1 cellular context compared by ENCODE assay signal in the genomic region with DNA sequence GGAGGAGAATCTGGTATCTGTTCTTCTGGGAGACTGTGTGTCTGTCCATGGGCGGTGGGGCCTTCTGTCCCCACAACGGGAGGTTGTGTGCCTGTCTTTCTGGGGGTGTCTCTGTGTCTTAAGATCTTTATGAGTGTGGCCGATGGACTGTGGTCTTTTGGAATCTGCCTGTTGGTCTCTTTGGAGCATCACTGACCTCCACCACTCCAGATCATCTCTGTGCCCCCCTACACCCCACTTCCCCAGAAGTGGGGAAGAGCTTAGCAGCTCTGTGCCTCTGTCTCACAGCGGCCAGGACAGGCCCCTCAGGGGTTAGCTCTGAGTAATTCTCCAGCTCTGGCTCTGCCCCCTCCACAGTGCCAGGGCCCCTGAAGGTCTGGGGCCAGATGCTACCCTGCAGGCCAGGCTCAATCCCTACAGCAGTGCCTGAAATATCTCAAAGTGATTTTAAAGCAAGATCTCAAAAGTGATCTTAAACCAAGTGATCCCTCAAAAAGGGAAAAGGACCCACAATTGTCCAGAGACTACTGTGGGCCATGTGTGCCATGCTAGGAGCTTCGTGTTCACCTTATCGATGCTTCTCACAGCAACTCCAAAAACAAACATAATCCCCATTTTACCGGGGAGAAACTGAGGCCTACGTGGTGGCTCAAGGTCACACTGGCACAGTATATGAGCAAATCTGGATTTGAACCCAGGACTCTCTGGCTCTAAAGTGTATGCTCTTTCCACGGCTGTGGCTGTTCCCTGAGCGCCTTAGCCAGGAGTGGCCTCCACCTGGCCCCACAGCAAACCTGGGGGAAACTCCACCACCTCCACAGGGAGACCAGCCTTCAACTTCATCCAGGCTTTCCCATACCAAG.
A peak's percentile ranks its signal among the peaks of the same experiment; 100 is the strongest.
TF ChIP-seq lines count a peak whose summit lies in the region.

No MANE protein-coding gene starts in this region.

TF ChIP-seq in K562, 482 proteins besides CTCF, POLR2A, EP300 and RAD21 (continued from another document and continues in another):
- TF ChIP-seq, protein P1, sequence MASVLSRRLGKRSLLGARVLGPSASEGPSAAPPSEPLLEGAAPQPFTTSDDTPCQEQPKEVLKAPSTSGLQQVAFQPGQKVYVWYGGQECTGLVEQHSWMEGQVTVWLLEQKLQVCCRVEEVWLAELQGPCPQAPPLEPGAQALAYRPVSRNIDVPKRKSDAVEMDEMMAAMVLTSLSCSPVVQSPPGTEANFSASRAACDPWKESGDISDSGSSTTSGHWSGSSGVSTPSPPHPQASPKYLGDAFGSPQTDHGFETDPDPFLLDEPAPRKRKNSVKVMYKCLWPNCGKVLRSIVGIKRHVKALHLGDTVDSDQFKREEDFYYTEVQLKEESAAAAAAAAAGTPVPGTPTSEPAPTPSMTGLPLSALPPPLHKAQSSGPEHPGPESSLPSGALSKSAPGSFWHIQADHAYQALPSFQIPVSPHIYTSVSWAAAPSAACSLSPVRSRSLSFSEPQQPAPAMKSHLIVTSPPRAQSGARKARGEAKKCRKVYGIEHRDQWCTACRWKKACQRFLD (CRISPR knock-in tag; IDR thresholded peaks at IDR 0.05): no peak
- TF ChIP-seq DPF2 (IDR thresholded peaks at IDR 0.05) (peak; percentile 32; the same call in 1 of the 2 replicates), RBM25 (IDR thresholded peaks at IDR 0.05; ENCODE audit: low read depth, low read length, severe bottlenecking) (no peak), HEY1 (CRISPR knock-in tag; IDR thresholded peaks at IDR 0.05; ENCODE audit: borderline replicate concordance) (no peak), RNF2 (IDR thresholded peaks at IDR 0.05) (no peak), POLR2AphosphoS2 (IDR thresholded peaks at IDR 0.05; ENCODE audit: low read length) (no peak), HMG20A (CRISPR knock-in tag; conservative IDR thresholded peaks at IDR 0.05) (no peak), ARID1B (IDR thresholded peaks at IDR 0.05) (peak; percentile 38; the same call in 1 of the 2 replicates), MAFG (tag; conservative IDR thresholded peaks at IDR 0.05) (0 out of 2 replicates have a peak, but pooled peaks have one; percentile 4), EZH2 (IDR thresholded peaks at IDR 0.05; ENCODE audit: borderline replicate concordance, low read depth, low read length) (no peak), HDAC2 (IDR thresholded peaks at IDR 0.05) (peak; percentile 51), ETV6 (IDR thresholded peaks at IDR 0.05; ENCODE audit: borderline replicate concordance in 1 of 2, low read depth in 2 of 2, low read length in 1 of 2) (no peak), ETV6 (CRISPR knock-in tag; IDR thresholded peaks at IDR 0.05; ENCODE audit: borderline replicate concordance) (no peak), TOE1 (IDR thresholded peaks at IDR 0.05; ENCODE audit: borderline replicate concordance) (no peak), TOE1 (CRISPR knock-in tag; IDR thresholded peaks at IDR 0.05; ENCODE audit: borderline replicate concordance, low read depth) (no peak), SUPT5H (IDR thresholded peaks at IDR 0.05) (0 out of 2 replicates have a peak, but pooled peaks have one; percentile 62), HDAC6 (IDR thresholded peaks at IDR 0.05; ENCODE audit: low read depth, low read length) (no peak), BRD9 (IDR thresholded peaks at IDR 0.05; ENCODE audit: low read depth, partially characterized antibody) (peak; percentile 75), ZNF316 (IDR thresholded peaks at IDR 0.05) (0 out of 2 replicates have a peak, but pooled peaks have one; percentile 1), ETV5 (CRISPR knock-in tag; IDR thresholded peaks at IDR 0.05; ENCODE audit: low read depth) (0 out of 2 replicates have a peak, but pooled peaks have one; percentile 41), PHF20 (IDR thresholded peaks at IDR 0.05; ENCODE audit: partially characterized antibody) (no peak), ZC3H11A (IDR thresholded peaks at IDR 0.05; ENCODE audit: low read depth, low read length) (no peak), KDM4B (IDR thresholded peaks at IDR 0.05; ENCODE audit: borderline replicate concordance in 2 of 2, low read depth in 1 of 2) (no peak), ILK (tag; IDR thresholded peaks at IDR 0.05; ENCODE audit: borderline replicate concordance, low read depth) (no peak), MAZ (CRISPR knock-in tag; conservative IDR thresholded peaks at IDR 0.05 in 1 of 2, IDR thresholded peaks at IDR 0.05 in 1 of 2) (no peak; a peak in 1 of 4 replicates), DMBX1 (CRISPR knock-in tag; IDR thresholded peaks at IDR 0.05; ENCODE audit: borderline replicate concordance) (no peak)
- TF ChIP-seq, protein P2, sequence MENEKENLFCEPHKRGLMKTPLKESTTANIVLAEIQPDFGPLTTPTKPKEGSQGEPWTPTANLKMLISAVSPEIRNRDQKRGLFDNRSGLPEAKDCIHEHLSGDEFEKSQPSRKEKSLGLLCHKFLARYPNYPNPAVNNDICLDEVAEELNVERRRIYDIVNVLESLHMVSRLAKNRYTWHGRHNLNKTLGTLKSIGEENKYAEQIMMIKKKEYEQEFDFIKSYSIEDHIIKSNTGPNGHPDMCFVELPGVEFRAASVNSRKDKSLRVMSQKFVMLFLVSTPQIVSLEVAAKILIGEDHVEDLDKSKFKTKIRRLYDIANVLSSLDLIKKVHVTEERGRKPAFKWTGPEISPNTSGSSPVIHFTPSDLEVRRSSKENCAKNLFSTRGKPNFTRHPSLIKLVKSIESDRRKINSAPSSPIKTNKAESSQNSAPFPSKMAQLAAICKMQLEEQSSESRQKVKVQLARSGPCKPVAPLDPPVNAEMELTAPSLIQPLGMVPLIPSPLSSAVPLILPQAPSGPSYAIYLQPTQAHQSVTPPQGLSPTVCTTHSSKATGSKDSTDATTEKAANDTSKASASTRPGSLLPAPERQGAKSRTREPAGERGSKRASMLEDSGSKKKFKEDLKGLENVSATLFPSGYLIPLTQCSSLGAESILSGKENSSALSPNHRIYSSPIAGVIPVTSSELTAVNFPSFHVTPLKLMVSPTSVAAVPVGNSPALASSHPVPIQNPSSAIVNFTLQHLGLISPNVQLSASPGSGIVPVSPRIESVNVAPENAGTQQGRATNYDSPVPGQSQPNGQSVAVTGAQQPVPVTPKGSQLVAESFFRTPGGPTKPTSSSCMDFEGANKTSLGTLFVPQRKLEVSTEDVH (IDR thresholded peaks at IDR 0.05; ENCODE audit: low read depth, partially characterized antibody): peak; percentile 33
- TF ChIP-seq, protein P3, sequence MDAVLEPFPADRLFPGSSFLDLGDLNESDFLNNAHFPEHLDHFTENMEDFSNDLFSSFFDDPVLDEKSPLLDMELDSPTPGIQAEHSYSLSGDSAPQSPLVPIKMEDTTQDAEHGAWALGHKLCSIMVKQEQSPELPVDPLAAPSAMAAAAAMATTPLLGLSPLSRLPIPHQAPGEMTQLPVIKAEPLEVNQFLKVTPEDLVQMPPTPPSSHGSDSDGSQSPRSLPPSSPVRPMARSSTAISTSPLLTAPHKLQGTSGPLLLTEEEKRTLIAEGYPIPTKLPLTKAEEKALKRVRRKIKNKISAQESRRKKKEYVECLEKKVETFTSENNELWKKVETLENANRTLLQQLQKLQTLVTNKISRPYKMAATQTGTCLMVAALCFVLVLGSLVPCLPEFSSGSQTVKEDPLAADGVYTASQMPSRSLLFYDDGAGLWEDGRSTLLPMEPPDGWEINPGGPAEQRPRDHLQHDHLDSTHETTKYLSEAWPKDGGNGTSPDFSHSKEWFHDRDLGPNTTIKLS (IDR thresholded peaks at IDR 0.05; ENCODE audit: borderline replicate concordance, low read depth): no peak
- TF ChIP-seq, protein P4, sequence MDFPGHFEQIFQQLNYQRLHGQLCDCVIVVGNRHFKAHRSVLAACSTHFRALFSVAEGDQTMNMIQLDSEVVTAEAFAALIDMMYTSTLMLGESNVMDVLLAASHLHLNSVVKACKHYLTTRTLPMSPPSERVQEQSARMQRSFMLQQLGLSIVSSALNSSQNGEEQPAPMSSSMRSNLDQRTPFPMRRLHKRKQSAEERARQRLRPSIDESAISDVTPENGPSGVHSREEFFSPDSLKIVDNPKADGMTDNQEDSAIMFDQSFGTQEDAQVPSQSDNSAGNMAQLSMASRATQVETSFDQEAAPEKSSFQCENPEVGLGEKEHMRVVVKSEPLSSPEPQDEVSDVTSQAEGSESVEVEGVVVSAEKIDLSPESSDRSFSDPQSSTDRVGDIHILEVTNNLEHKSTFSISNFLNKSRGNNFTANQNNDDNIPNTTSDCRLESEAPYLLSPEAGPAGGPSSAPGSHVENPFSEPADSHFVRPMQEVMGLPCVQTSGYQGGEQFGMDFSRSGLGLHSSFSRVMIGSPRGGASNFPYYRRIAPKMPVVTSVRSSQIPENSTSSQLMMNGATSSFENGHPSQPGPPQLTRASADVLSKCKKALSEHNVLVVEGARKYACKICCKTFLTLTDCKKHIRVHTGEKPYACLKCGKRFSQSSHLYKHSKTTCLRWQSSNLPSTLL (IDR thresholded peaks at IDR 0.05): no peak
- TF ChIP-seq, protein P5, sequence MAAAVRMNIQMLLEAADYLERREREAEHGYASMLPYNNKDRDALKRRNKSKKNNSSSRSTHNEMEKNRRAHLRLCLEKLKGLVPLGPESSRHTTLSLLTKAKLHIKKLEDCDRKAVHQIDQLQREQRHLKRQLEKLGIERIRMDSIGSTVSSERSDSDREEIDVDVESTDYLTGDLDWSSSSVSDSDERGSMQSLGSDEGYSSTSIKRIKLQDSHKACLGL (CRISPR knock-in tag; IDR thresholded peaks at IDR 0.05; ENCODE audit: borderline replicate concordance, poor library complexity, severe bottlenecking): no peak
- TF ChIP-seq, protein P6, sequence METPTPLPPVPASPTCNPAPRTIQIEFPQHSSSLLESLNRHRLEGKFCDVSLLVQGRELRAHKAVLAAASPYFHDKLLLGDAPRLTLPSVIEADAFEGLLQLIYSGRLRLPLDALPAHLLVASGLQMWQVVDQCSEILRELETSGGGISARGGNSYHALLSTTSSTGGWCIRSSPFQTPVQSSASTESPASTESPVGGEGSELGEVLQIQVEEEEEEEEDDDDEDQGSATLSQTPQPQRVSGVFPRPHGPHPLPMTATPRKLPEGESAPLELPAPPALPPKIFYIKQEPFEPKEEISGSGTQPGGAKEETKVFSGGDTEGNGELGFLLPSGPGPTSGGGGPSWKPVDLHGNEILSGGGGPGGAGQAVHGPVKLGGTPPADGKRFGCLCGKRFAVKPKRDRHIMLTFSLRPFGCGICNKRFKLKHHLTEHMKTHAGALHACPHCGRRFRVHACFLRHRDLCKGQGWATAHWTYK (CRISPR knock-in tag; IDR thresholded peaks at IDR 0.05): 0 out of 2 replicates have a peak, but pooled peaks have one; percentile 49
- TF ChIP-seq, protein P7, sequence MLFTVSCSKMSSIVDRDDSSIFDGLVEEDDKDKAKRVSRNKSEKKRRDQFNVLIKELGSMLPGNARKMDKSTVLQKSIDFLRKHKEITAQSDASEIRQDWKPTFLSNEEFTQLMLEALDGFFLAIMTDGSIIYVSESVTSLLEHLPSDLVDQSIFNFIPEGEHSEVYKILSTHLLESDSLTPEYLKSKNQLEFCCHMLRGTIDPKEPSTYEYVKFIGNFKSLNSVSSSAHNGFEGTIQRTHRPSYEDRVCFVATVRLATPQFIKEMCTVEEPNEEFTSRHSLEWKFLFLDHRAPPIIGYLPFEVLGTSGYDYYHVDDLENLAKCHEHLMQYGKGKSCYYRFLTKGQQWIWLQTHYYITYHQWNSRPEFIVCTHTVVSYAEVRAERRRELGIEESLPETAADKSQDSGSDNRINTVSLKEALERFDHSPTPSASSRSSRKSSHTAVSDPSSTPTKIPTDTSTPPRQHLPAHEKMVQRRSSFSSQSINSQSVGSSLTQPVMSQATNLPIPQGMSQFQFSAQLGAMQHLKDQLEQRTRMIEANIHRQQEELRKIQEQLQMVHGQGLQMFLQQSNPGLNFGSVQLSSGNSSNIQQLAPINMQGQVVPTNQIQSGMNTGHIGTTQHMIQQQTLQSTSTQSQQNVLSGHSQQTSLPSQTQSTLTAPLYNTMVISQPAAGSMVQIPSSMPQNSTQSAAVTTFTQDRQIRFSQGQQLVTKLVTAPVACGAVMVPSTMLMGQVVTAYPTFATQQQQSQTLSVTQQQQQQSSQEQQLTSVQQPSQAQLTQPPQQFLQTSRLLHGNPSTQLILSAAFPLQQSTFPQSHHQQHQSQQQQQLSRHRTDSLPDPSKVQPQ (CRISPR knock-in tag; IDR thresholded peaks at IDR 0.05; ENCODE audit: borderline replicate concordance): no peak
- TF ChIP-seq, protein P8, sequence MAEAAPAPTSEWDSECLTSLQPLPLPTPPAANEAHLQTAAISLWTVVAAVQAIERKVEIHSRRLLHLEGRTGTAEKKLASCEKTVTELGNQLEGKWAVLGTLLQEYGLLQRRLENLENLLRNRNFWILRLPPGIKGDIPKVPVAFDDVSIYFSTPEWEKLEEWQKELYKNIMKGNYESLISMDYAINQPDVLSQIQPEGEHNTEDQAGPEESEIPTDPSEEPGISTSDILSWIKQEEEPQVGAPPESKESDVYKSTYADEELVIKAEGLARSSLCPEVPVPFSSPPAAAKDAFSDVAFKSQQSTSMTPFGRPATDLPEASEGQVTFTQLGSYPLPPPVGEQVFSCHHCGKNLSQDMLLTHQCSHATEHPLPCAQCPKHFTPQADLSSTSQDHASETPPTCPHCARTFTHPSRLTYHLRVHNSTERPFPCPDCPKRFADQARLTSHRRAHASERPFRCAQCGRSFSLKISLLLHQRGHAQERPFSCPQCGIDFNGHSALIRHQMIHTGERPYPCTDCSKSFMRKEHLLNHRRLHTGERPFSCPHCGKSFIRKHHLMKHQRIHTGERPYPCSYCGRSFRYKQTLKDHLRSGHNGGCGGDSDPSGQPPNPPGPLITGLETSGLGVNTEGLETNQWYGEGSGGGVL (CRISPR knock-in tag; IDR thresholded peaks at IDR 0.05): no peak
- TF ChIP-seq, protein P9, sequence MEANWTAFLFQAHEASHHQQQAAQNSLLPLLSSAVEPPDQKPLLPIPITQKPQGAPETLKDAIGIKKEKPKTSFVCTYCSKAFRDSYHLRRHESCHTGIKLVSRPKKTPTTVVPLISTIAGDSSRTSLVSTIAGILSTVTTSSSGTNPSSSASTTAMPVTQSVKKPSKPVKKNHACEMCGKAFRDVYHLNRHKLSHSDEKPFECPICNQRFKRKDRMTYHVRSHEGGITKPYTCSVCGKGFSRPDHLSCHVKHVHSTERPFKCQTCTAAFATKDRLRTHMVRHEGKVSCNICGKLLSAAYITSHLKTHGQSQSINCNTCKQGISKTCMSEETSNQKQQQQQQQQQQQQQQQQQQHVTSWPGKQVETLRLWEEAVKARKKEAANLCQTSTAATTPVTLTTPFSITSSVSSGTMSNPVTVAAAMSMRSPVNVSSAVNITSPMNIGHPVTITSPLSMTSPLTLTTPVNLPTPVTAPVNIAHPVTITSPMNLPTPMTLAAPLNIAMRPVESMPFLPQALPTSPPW (CRISPR knock-in tag; IDR thresholded peaks at IDR 0.05): 0 out of 2 replicates have a peak, but pooled peaks have one; percentile 5
- TF ChIP-seq, protein P10, sequence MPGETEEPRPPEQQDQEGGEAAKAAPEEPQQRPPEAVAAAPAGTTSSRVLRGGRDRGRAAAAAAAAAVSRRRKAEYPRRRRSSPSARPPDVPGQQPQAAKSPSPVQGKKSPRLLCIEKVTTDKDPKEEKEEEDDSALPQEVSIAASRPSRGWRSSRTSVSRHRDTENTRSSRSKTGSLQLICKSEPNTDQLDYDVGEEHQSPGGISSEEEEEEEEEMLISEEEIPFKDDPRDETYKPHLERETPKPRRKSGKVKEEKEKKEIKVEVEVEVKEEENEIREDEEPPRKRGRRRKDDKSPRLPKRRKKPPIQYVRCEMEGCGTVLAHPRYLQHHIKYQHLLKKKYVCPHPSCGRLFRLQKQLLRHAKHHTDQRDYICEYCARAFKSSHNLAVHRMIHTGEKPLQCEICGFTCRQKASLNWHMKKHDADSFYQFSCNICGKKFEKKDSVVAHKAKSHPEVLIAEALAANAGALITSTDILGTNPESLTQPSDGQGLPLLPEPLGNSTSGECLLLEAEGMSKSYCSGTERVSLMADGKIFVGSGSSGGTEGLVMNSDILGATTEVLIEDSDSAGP (CRISPR knock-in tag; IDR thresholded peaks at IDR 0.05): no peak
